In genomic region chr1:37875833-37876232, GRCh38 we compare ENCODE assay signal across 15 cellular contexts. TPM values are rescaled to one million over a fixed set of nuclear protein-coding genes. Genes with fewer than 3 reads are reported as not detected.
A peak's percentile ranks its signal among the peaks of the same experiment; 100 is the strongest.
DNase-seq lines count a peak whose midpoint lies in the region; ATAC-seq and TF ChIP-seq lines count a peak whose summit lies in the region.
"Had no signal": no experiment of that assay in that cellular context is flagged by ENCODE, and none has a peak within 500 bp of the region (broad histone marks: within the 10 kb centered on the region; RNA-seq: fewer than 3 reads in every experiment).

No MANE protein-coding gene starts in this region.

- no peaks in the 10 kb centered on the region for H3K27me3 Mint-ChIP-seq in neural progenitor cell (ENCODE audit: insufficient read depth, low read depth)

- H4K20me1 ChIP-seq in neural progenitor cell (ENCODE audit: low read depth), result no peaks in the 10 kb centered on the region

- peaks cover 9% of the 10 kb centered on the region for H3K36me3 Mint-ChIP-seq in neural progenitor cell

- H3K79me2 ChIP-seq in neural progenitor cell (ENCODE audit: low read depth), result no peaks in the 10 kb centered on the region

- no peak overlapping the region for H2AFZ ChIP-seq in neural progenitor cell (replicated peaks)

- TF ChIP-seq CTCF in cardiac fibroblast (IDR thresholded peaks at IDR 0.05; ENCODE audit: low read depth, low read length), result peak; percentile 32
- peak; percentile 24 for TF ChIP-seq CTCF in neural progenitor cell (IDR thresholded peaks at IDR 0.05)

- no peaks in the 10 kb centered on the region for H3K4me1 ChIP-seq in neural progenitor cell
- H3K4me1 ChIP-seq: esophagus muscularis mucosa had no signal

- no peak for ATAC-seq in HG03439 (IDR thresholded peaks at IDR 0.05; ENCODE audit: unreplicated experiment)

- H3K4me2 ChIP-seq in neural progenitor cell, result no peak overlapping the region

- H3K9me3 ChIP-seq in neural progenitor cell (ENCODE audit: low read depth), result no peaks in the 10 kb centered on the region
- H3K9me3 ChIP-seq: esophagus muscularis mucosa had no signal

- no peak overlapping the region for H3K4me3 Mint-ChIP-seq in neural progenitor cell
- H3K4me3 Mint-ChIP-seq: nephron had no signal

- H3K4me1 Mint-ChIP-seq in neural progenitor cell, result no peaks in the 10 kb centered on the region
- H3K4me1 Mint-ChIP-seq: nephron had no signal

- no peaks in the 10 kb centered on the region for H3K36me3 ChIP-seq in neural progenitor cell

- no peak overlapping the region for H3K9ac ChIP-seq in neural progenitor cell

- no peaks in the 10 kb centered on the region for H3K9me3 Mint-ChIP-seq in neural progenitor cell
- H3K9me3 Mint-ChIP-seq: nephron had no signal

- DNase-seq in DMS53 (lab: John Stamatoyannopoulos, UW) (peak; percentile 18), DMS53 treated with DMSO at 0.1 percent for 48 hours (lab: John Stamatoyannopoulos, UW; ENCODE audit: unreplicated experiment) (no peak), NAMALWA (ENCODE audit: low spot score) (peak; percentile 52), cardiac fibroblast (ENCODE audit: low read depth in 2 of 2) (peak; percentile 31 to 44), neural progenitor cell (ENCODE audit: low spot score) (no peak), glomerular visceral epithelial cell (ENCODE audit: extremely low spot score) (no peak)
- DNase-seq in activated CD4-positive, alpha-beta T cell treated with anti-CD3 and anti-CD28 coated beads, Interleukin-2, amount 50 U/mL, for 1 hour, result no peak
- DNase-seq: activated CD8-positive, alpha-beta memory T cell treated with anti-CD3 and anti-CD28 coated beads, Interleukin-2, amount 50 U/mL, for 4 hours; amniotic stem cell; EL; KG1; stimulated activated CD4-positive, alpha-beta T cell treated with anti-CD3 and anti-CD28 coated beads, Interleukin-12 subunit alpha, Interleukin-12 subunit beta, amount 100 ng/mL, for 4 hours had no signal

- no peaks in the 10 kb centered on the region for H3K27me3 ChIP-seq in neural progenitor cell
- H3K27me3 ChIP-seq: esophagus muscularis mucosa had no signal

- H3K27ac Mint-ChIP-seq in neural progenitor cell, result no peak overlapping the region
- H3K27ac Mint-ChIP-seq: nephron had no signal

- H3K4me3 ChIP-seq in cardiac fibroblast (replicated peaks in 1 of 2; ENCODE audit: low read depth in 2 of 2, low read length in 2 of 2), result no peak overlapping the region
- H3K4me3 ChIP-seq in neural progenitor cell, result no peak overlapping the region
- H3K4me3 ChIP-seq: esophagus muscularis mucosa had no signal

- no peaks in the 10 kb centered on the region for H3F3A ChIP-seq in neural progenitor cell (ENCODE audit: low read depth)

- H3K27ac ChIP-seq in neural progenitor cell, result no peak overlapping the region
- H3K27ac ChIP-seq: esophagus muscularis mucosa had no signal

RNA-seq across cellular contexts. Expression of gene MTF1, which starts 16.4 kb away (rescaled TPM):
- total RNA-seq in neural progenitor cell (ENCODE audit: low replicate concordance), result 5.6 and 5.9 TPM in 2 replicates

Comparison
In these comparisons a context has a peak if more than half of its experiments do, and no peak if none do; other contexts are left out.
1. DNase-seq: peak in DMS53 (single experiment), NAMALWA (single experiment) and cardiac fibroblast (2 of 2); none in DMS53 treated with DMSO at 0.1 percent for 48 hours (single experiment), neural progenitor cell (single experiment), glomerular visceral epithelial cell (single experiment) and activated CD4-positive, alpha-beta T cell treated with anti-CD3 and anti-CD28 coated beads, Interleukin-2, amount 50 U/mL, for 1 hour (single experiment).